8 cellular contexts compared by ENCODE assay signal in the genomic region with DNA sequence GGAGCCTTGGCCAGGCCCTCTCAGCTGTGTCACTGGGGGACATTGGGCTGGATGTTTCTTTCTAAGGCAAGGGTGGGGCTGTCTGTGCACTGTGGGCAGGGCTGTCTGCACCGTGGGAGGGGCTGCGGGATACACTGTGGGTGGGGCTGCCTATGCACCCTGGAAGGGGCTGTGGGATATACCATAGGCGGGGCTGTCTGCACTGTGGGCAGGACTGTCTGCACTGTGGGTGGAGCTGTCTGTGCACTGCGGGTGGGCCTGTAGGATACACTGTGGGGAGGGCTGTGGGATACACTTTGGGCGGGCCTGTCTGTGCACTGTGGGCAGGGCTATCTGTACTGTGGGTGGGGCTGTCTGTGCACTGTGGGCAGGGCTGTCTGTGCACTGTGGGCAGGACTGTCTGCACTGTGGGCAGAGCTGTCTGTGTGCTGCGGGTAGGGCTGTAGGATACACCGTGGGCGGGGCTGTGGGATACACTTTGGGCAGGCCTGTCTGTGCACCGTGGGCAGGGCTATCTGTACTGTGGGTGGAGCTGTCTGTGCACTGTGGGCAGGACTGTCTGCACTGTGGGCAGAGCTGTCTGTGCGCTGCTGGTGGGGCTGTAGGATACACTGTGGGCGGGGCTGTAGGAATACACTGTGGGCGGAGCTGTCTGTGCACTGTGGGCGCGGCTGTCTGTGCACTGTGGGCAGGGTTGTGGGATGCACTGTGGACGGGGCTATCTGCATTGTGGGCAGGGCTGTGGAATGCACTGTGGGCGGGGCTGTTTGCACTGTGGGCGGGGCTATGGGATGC. TPM values are rescaled to one million over a fixed set of nuclear protein-coding genes. Genes with fewer than 3 reads are reported as not detected.
A peak's percentile ranks its signal among the peaks of the same experiment; 100 is the strongest.
DNase-seq lines count a peak whose midpoint lies in the region; ATAC-seq and TF ChIP-seq lines count a peak whose summit lies in the region.

No MANE protein-coding gene starts in this region.

- no peaks in the 10 kb centered on the region for H3K27me3 ChIP-seq in gastroesophageal sphincter

- intact Hi-C loops in activated CD8-positive, alpha-beta T cell treated with anti-CD3 and anti-CD28 coated beads for 36 hours (cut with micrococcal nuclease): loop anchor here (10.0 kb wide), 1 partner anchor 235 kb away; no protein-coding TSS in a partner anchor

- H3K4me1 ChIP-seq in gastroesophageal sphincter: peaks cover 0 to 44% (median 14%) of the 10 kb centered on the region in 3 donors

- TF ChIP-seq EP300 in gastroesophageal sphincter (IDR thresholded peaks at IDR 0.05): no peak

- no peak for TF ChIP-seq CTCF in activated CD8-positive, alpha-beta T cell treated with anti-CD3 and anti-CD28 coated beads for 36 hours (IDR thresholded peaks at IDR 0.05)
- TF ChIP-seq CTCF in gastroesophageal sphincter (IDR thresholded peaks at IDR 0.05): no peak

- POLR2A ChIA-PET in activated CD8-positive, alpha-beta T cell treated with anti-CD3 and anti-CD28 coated beads for 36 hours (lab: Charles Lee): no interaction called here

- H3K27ac ChIP-seq in gastroesophageal sphincter: peak overlapping the region in 2 of 4 donors; percentile 14 to 28

- H3K36me3 Mint-ChIP-seq in activated CD8-positive, alpha-beta T cell treated with anti-CD3 and anti-CD28 coated beads for 36 hours (ENCODE audit: low read depth): peaks cover 29% of the 10 kb centered on the region

- H3K9me3 ChIP-seq in gastroesophageal sphincter: no peaks in the 10 kb centered on the region

- H3K36me3 ChIP-seq in gastroesophageal sphincter: peaks cover 0 to 91% of the 10 kb centered on the region in 2 donors

- H3K27ac Mint-ChIP-seq in activated CD8-positive, alpha-beta T cell treated with anti-CD3 and anti-CD28 coated beads for 36 hours: no peak overlapping the region

- H3K4me1 Mint-ChIP-seq in activated CD8-positive, alpha-beta T cell treated with anti-CD3 and anti-CD28 coated beads for 36 hours (ENCODE audit: low read depth): peaks cover 16% of the 10 kb centered on the region

- no peak overlapping the region for H3K4me3 Mint-ChIP-seq in activated CD8-positive, alpha-beta T cell treated with anti-CD3 and anti-CD28 coated beads for 36 hours

- no peaks in the 10 kb centered on the region for H3K9me3 Mint-ChIP-seq in activated CD8-positive, alpha-beta T cell treated with anti-CD3 and anti-CD28 coated beads for 36 hours

- H3K4me3 ChIP-seq in gastroesophageal sphincter: no peak overlapping the region

- WGBS in gastroesophageal sphincter (ENCODE audit: low coverage in 1 of 2), 2 donors: 83% methylated on average over 3 of the region's 17 CpGs; no CpG with 5 or more reads in 1 of the 2 donors

- DNase-seq in activated CD8-positive, alpha-beta memory T cell treated with anti-CD3 and anti-CD28 coated beads for 1 hour (ENCODE audit: extremely low read depth in 1 of 2, low read depth in 1 of 2): peak; percentile 46 to 49
- DNase-seq in activated CD8-positive, alpha-beta memory T cell treated with anti-CD3 and anti-CD28 coated beads, Interleukin-2, amount 50 U/mL, for 48 hours: no peak
- DNase-seq in activated CD8-positive, alpha-beta T cell treated with anti-CD3 and anti-CD28 coated beads for 36 hours: peak; percentile 58
- DNase-seq in stimulated activated naive CD8-positive, alpha-beta T cell treated with anti-CD3 and anti-CD28 coated beads, Interleukin-15, Interleukin-2, amounts not matched to agents 100 U/mL and 50 U/mL, for 24 hours: peak; percentile 29
- DNase-seq in NCI-H524 treated with DMSO at 0.1 percent for 48 hours (lab: John Stamatoyannopoulos, UW) (no peak), DMS79 (lab: John Stamatoyannopoulos, UW) (no peak)

- H3K27me3 Mint-ChIP-seq in activated CD8-positive, alpha-beta T cell treated with anti-CD3 and anti-CD28 coated beads for 36 hours: no peaks in the 10 kb centered on the region

- TF ChIP-seq POLR2A in gastroesophageal sphincter (IDR thresholded peaks at IDR 0.05): no peak

- ATAC-seq in activated CD8-positive, alpha-beta T cell treated with anti-CD3 and anti-CD28 coated beads for 36 hours: peak; percentile 82
- peak; percentile 68 for ATAC-seq in gastroesophageal sphincter
- ATAC-seq in stimulated activated naive CD8-positive, alpha-beta T cell treated with anti-CD3 and anti-CD28 coated beads, Interleukin-15, Interleukin-2, amounts not matched to agents 100 U/mL and 50 U/mL, for 24 hours: peak; percentile 54
- ATAC-seq in HG02571 (IDR thresholded peaks at IDR 0.05; ENCODE audit: unreplicated experiment): no peak

- CTCF ChIA-PET in activated CD8-positive, alpha-beta T cell treated with anti-CD3 and anti-CD28 coated beads for 36 hours (lab: Charles Lee): interaction anchor here (1.6 to 2.9 kb wide), 3 partner anchors 167 to 233 kb away, joined by 4 to 12 read pairs (median 10); no protein-coding TSS in a partner anchor

RNA-seq across cellular contexts. Expression of gene ACOX3, which starts 31.1 kb away (rescaled TPM):
- 10 to 100 TPM; 24.2 to 27.8 TPM for total RNA-seq in activated CD8-positive, alpha-beta T cell treated with anti-CD3 and anti-CD28 coated beads for 36 hours
- total RNA-seq in gastroesophageal sphincter: 10 to 100 TPM; 21.5 to 79.5 (median 37.1) TPM

RNA-seq across cellular contexts. Expression of gene TRMT44, which starts 31.1 kb away (rescaled TPM):
- total RNA-seq in activated CD8-positive, alpha-beta T cell treated with anti-CD3 and anti-CD28 coated beads for 36 hours: 10 to 100 TPM; 25.5 to 26.3 TPM
- 10 to 100 TPM; 12.0 to 27.9 (median 20.9) TPM for total RNA-seq in gastroesophageal sphincter

Comparison
In these comparisons a context has a peak if more than half of its experiments do, and no peak if none do; other contexts are left out.
1. DNase-seq: peak in activated CD8-positive, alpha-beta memory T cell treated with anti-CD3 and anti-CD28 coated beads for 1 hour (2 of 2), activated CD8-positive, alpha-beta T cell treated with anti-CD3 and anti-CD28 coated beads for 36 hours (single experiment) and stimulated activated naive CD8-positive, alpha-beta T cell treated with anti-CD3 and anti-CD28 coated beads, Interleukin-15, Interleukin-2, amounts not matched to agents 100 U/mL and 50 U/mL, for 24 hours (single experiment); none in activated CD8-positive, alpha-beta memory T cell treated with anti-CD3 and anti-CD28 coated beads, Interleukin-2, amount 50 U/mL, for 48 hours (single experiment), NCI-H524 treated with DMSO at 0.1 percent for 48 hours (single experiment) and DMS79 (single experiment).